9 cellular contexts compared by ENCODE assay signal in the genomic region with DNA sequence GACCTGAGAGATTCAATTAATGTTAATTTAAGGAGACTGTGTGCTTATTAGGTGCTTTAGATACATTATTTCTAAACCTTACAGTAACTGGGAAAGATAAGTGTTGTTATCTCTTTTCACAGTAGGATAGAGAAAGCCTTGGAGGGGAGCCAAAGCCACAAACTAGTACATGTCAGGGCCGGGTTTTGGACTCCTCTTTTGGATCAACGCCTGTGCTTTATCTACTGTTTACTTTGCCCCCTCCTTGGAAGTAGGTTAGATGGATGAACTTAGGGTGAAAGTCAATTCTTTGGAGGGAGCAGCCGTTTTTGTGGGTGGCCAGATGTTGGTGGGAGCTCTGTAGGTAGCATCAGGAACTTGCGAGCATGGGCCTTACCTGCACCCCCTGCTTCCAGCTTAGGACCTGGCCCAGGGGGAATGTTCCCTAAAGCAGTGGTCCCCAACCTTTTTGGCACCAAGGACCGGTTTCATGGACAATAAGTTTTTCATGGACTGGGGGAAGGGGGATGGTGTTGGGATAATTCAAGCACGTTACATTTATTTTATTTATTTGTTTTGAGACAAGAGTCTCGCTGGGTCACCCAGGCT. TPM values are rescaled to one million over a fixed set of nuclear protein-coding genes. Genes with fewer than 3 reads are reported as not detected.
DNase-seq lines count a peak whose midpoint lies in the region; ATAC-seq and TF ChIP-seq lines count a peak whose summit lies in the region.
"Had no signal": no experiment of that assay in that cellular context is flagged by ENCODE, and none has a peak within 500 bp of the region (broad histone marks: within the 10 kb centered on the region; RNA-seq: fewer than 3 reads in every experiment).

No MANE protein-coding gene starts in this region.

- no peaks in the 10 kb centered on the region for H3K9me3 Mint-ChIP-seq in activated naive CD4-positive, alpha-beta T cell treated with anti-CD3 and anti-CD28 coated beads, Interleukin-2, amount 50 U/mL, for 24 hours
- H3K9me3 Mint-ChIP-seq in endodermal cell = no peaks in the 10 kb centered on the region
- peaks cover 0 to 3% of the 10 kb centered on the region in 2 donors for H3K9me3 Mint-ChIP-seq in stimulated activated naive CD8-positive, alpha-beta T cell treated with anti-CD3 and anti-CD28 coated beads, Interleukin-15, amount 100 ng/mL, for 72 hours

- H3K27me3 ChIP-seq in endodermal cell (ENCODE audit: control insufficient read depth, insufficient read depth, low read length, poor library complexity, severe bottlenecking) = peaks cover 40% of the 10 kb centered on the region
- H3K27me3 ChIP-seq: SJCRH30 had no signal

- H3K36me3 Mint-ChIP-seq in activated naive CD4-positive, alpha-beta T cell treated with anti-CD3 and anti-CD28 coated beads, Interleukin-2, amount 50 U/mL, for 24 hours = no peaks in the 10 kb centered on the region
- no peaks in the 10 kb centered on the region for H3K36me3 Mint-ChIP-seq in endodermal cell (ENCODE audit: low read depth)

- H3K4me1 Mint-ChIP-seq in activated naive CD4-positive, alpha-beta T cell treated with anti-CD3 and anti-CD28 coated beads, Interleukin-2, amount 50 U/mL, for 24 hours = peaks cover 21% of the 10 kb centered on the region
- peaks cover 18% of the 10 kb centered on the region for H3K4me1 Mint-ChIP-seq in endodermal cell
- H3K4me1 Mint-ChIP-seq in stimulated activated naive CD8-positive, alpha-beta T cell treated with anti-CD3 and anti-CD28 coated beads, Interleukin-15, amount 100 ng/mL, for 72 hours = peaks cover 41% of the 10 kb centered on the region

- H3K36me3 ChIP-seq in endodermal cell (ENCODE audit: control insufficient read depth, insufficient read depth, low read length) = no peaks in the 10 kb centered on the region
- H3K36me3 ChIP-seq: SJCRH30 had no signal

- no peak for TF ChIP-seq CTCF in endodermal cell (conservative IDR thresholded peaks at IDR 0.05)

- no peak overlapping the region for H3K9ac ChIP-seq in endodermal cell (ENCODE audit: extremely low read depth, low read length, poor library complexity, severe bottlenecking)

- no peak overlapping the region for H3K27ac Mint-ChIP-seq in activated naive CD4-positive, alpha-beta T cell treated with anti-CD3 and anti-CD28 coated beads, Interleukin-2, amount 50 U/mL, for 24 hours
- H3K27ac Mint-ChIP-seq in endodermal cell = no peak overlapping the region
- peak overlapping the region in 1 of 2 donors; percentile 58 for H3K27ac Mint-ChIP-seq in stimulated activated naive CD8-positive, alpha-beta T cell treated with anti-CD3 and anti-CD28 coated beads, Interleukin-15, amount 100 ng/mL, for 72 hours

- 86 to 100% methylated on average over 1 to 7 of the region's 7 CpGs for WGBS in endodermal cell (ENCODE audit: insufficient coverage in 1 of 2, insufficient read length in 1 of 2), 2 experiments

- no peaks in the 10 kb centered on the region for H3K9me3 ChIP-seq in endodermal cell (ENCODE audit: control insufficient read depth, low read length)
- H3K9me3 ChIP-seq: SJCRH30 had no signal

- no peak for ATAC-seq in stimulated activated naive CD8-positive, alpha-beta T cell treated with anti-CD3 and anti-CD28 coated beads, Interleukin-15, amount 100 ng/mL, for 72 hours
- no peak for ATAC-seq in HG02610 (IDR thresholded peaks at IDR 0.05; ENCODE audit: unreplicated experiment)

- H3K27ac ChIP-seq in endodermal cell (ENCODE audit: low read depth, low read length) = no peak overlapping the region
- H3K27ac ChIP-seq: SJCRH30 had no signal

- H3K4me3 ChIP-seq in endodermal cell (ENCODE audit: low read length) = peak overlapping the region; percentile 85

- peak overlapping the region; percentile 91 for H3K4me3 Mint-ChIP-seq in activated naive CD4-positive, alpha-beta T cell treated with anti-CD3 and anti-CD28 coated beads, Interleukin-2, amount 50 U/mL, for 24 hours
- peak overlapping the region; percentile 87 for H3K4me3 Mint-ChIP-seq in endodermal cell
- peak overlapping the region; percentile 94 to 96 for H3K4me3 Mint-ChIP-seq in stimulated activated naive CD8-positive, alpha-beta T cell treated with anti-CD3 and anti-CD28 coated beads, Interleukin-15, amount 100 ng/mL, for 72 hours

- H3K4me1 ChIP-seq in endodermal cell (ENCODE audit: control insufficient read depth, insufficient read depth, low read length) = no peaks in the 10 kb centered on the region

- H3K27me3 Mint-ChIP-seq in activated naive CD4-positive, alpha-beta T cell treated with anti-CD3 and anti-CD28 coated beads, Interleukin-2, amount 50 U/mL, for 24 hours = peaks cover 8% of the 10 kb centered on the region
- H3K27me3 Mint-ChIP-seq in endodermal cell (ENCODE audit: insufficient read depth) = peaks cover 77% of the 10 kb centered on the region
- peaks cover 8% of the 10 kb centered on the region for H3K27me3 Mint-ChIP-seq in stimulated activated naive CD8-positive, alpha-beta T cell treated with anti-CD3 and anti-CD28 coated beads, Interleukin-15, amount 100 ng/mL, for 72 hours

- no peak for DNase-seq in activated naive CD4-positive, alpha-beta T cell (lab: John Stamatoyannopoulos, UW)
- DNase-seq in NCI-H345 treated with DMSO at 0.1 percent for 48 hours (lab: John Stamatoyannopoulos, UW; ENCODE audit: unreplicated experiment) = peak; percentile 49
- no peak for DNase-seq in endodermal cell
- DNase-seq in stimulated activated naive CD8-positive, alpha-beta T cell treated with anti-CD3 and anti-CD28 coated beads, Interleukin-15, amount 100 ng/mL, for 72 hours = no peak
- no peak for DNase-seq in midbrain (lab: John Stamatoyannopoulos, UW)
- DNase-seq in T-helper 9 cell = no peak

RNA-seq across cellular contexts. Expression of a gene that starts 1.7 kb away (rescaled TPM):
- total RNA-seq in endodermal cell = 1 to 10 TPM; 6.9 to 9.8 TPM
- polyA plus RNA-seq in endodermal cell (2013, experiment 1 of 2) = 6.6 TPM
- polyA plus RNA-seq in endodermal cell (2013, experiment 2 of 2) = 5.7 TPM
